In the genomic region with DNA sequence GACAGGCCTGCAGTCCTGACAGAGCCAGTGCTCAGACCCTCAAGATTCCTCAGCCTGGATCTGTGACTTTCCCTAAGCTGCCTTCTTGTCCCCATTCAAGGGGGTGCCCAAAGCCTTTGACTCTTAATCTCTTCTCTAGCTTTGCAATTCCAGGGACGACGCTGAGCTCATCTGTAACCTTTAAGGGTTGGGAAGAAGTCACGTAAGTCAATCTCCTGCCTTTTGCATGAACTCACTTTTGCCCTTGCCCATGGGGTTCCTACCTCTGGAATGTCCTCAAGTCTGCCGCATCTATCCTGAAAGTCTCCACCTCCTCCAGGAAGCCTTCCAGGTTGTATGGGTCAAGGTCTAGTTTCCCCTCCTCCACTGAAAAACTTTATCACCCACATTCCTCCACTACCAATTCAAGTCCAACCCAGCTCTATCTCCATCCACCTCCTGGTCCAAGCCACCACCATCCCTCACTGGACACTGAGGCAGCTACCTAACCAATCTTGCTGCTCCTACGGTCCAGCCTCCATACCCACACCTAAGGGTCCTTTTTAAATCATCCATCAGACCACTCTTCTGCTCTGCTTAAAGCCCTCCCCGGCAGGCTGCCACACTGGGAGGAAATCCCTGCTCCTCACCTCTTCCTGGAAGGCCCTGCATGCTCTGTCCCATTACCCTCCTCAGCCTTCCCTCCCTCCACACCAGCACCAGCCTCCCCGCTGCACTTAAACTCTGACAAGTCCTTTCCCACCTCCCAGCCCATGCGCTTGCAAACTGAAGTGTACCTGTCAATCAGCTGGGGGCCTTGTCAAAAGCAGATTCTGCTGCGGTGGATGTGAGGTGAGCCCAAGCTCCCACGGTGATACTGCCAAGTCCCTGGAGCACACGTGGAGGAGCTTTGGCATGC, we compare ENCODE assay signal across 9 cellular contexts. TPM values are rescaled to one million over a fixed set of nuclear protein-coding genes. Genes with fewer than 3 reads are reported as not detected.
DNase-seq lines count a peak whose midpoint lies in the region; ATAC-seq and TF ChIP-seq lines count a peak whose summit lies in the region.
"Had no signal": no experiment of that assay in that cellular context is flagged by ENCODE, and none has a peak within 500 bp of the region (broad histone marks: within the 10 kb centered on the region; RNA-seq: fewer than 3 reads in every experiment).

No MANE protein-coding gene starts in this region.

- no peak overlapping the region for H3K14ac ChIP-seq in mesenchymal stem cell (ENCODE audit: low read length in 2 of 2)

- no peak overlapping the region for H4K8ac ChIP-seq in mesenchymal stem cell (ENCODE audit: low read length)

- no peak for TF ChIP-seq CTCF in HEK293 (tag by site-specific recombination; IDR thresholded peaks at IDR 0.05)

- no peaks in the 10 kb centered on the region for H3K27me3 Mint-ChIP-seq in activated T-helper 17 cell treated with anti-CD3 and anti-CD28 coated beads, Interleukin-2, amount 50 U/mL, for 72 hours
- H3K27me3 Mint-ChIP-seq: activated CD4-positive, alpha-beta T cell treated with anti-CD3 and anti-CD28 coated beads, Interleukin-2, amount 10 ng/mL, durations not matched to agents 24 days and 14 days had no signal

- H3K4me2 ChIP-seq in mesenchymal stem cell (ENCODE audit: low read length, poor library complexity, severe bottlenecking), result no peak overlapping the region

- no peak overlapping the region for H4K91ac ChIP-seq in mesenchymal stem cell (ENCODE audit: low read length)

- H3K4me3 Mint-ChIP-seq in activated T-helper 17 cell treated with anti-CD3 and anti-CD28 coated beads, Interleukin-2, amount 50 U/mL, for 72 hours, result no peak overlapping the region
- no peak overlapping the region for H3K4me3 Mint-ChIP-seq in stimulated activated effector memory CD8-positive, alpha-beta T cell treated with anti-CD3 and anti-CD28 coated beads, Interleukin-12 subunit alpha, Interleukin-12 subunit beta, amount 100 ng/mL, for 72 hours
- H3K4me3 Mint-ChIP-seq: activated CD4-positive, alpha-beta T cell treated with anti-CD3 and anti-CD28 coated beads, Interleukin-2, amount 10 ng/mL, durations not matched to agents 24 days and 14 days had no signal

- no peak for ATAC-seq in activated T-helper 17 cell treated with anti-CD3 and anti-CD28 coated beads, Interleukin-2, amount 50 U/mL, for 72 hours (replicated peaks)
- no peak for ATAC-seq in stimulated activated effector memory CD8-positive, alpha-beta T cell treated with anti-CD3 and anti-CD28 coated beads, Interleukin-12 subunit alpha, Interleukin-12 subunit beta, amount 100 ng/mL, for 72 hours
- ATAC-seq in Right ventricle myocardium superior (ENCODE audit: poor library complexity), result no peak

- POLR2A ChIA-PET in HEK293 (lab: Yijun Ruan, JAX), result no interaction called here

- in situ Hi-C loops in G401 (cut with HindIII; ENCODE audit: low sequenced_read_pairs), result no loop called here

- no peak overlapping the region for H3K4ac ChIP-seq in mesenchymal stem cell (ENCODE audit: low read depth in 1 of 2, low read length in 2 of 2)

- no peak overlapping the region for H2BK5ac ChIP-seq in mesenchymal stem cell (ENCODE audit: low read depth, low read length, poor library complexity, severe bottlenecking)

- H2AK5ac ChIP-seq in mesenchymal stem cell (ENCODE audit: low read length, severe bottlenecking), result no peak overlapping the region

- DNase-seq in erythroblast (lab: John Stamatoyannopoulos, UW) (peak; percentile 30 to 31), mesenchymal stem cell (no peak), G401 (ENCODE audit: low spot score) (no peak), Right ventricle myocardium superior (no peak)
- DNase-seq in stimulated activated effector memory CD8-positive, alpha-beta T cell treated with anti-CD3 and anti-CD28 coated beads, Interleukin-12 subunit alpha, Interleukin-12 subunit beta, amount 100 ng/mL, for 72 hours (ENCODE audit: low spot score in 2 of 2), result no peak
- DNase-seq: activated CD4-positive, alpha-beta T cell treated with anti-CD3 and anti-CD28 coated beads, Interleukin-2, amount 10 ng/mL, durations not matched to agents 24 days and 14 days; NCI-H2029 treated with DMSO at 0.1 percent for 48 hours had no signal

- CTCF ChIA-PET in HEK293 (lab: Yijun Ruan, JAX), result no interaction called here

- no peaks in the 10 kb centered on the region for H3K4me1 ChIP-seq in HEK293 (ENCODE audit: control insufficient read depth, insufficient read depth, low read length)
- H3K4me1 ChIP-seq in mesenchymal stem cell (ENCODE audit: control insufficient read depth, insufficient read depth, low read depth, low read length), result peaks cover 19% of the 10 kb centered on the region

- H3K4me1 Mint-ChIP-seq in activated T-helper 17 cell treated with anti-CD3 and anti-CD28 coated beads, Interleukin-2, amount 50 U/mL, for 72 hours, result peaks cover 54% of the 10 kb centered on the region
- H3K4me1 Mint-ChIP-seq in stimulated activated effector memory CD8-positive, alpha-beta T cell treated with anti-CD3 and anti-CD28 coated beads, Interleukin-12 subunit alpha, Interleukin-12 subunit beta, amount 100 ng/mL, for 72 hours, result peaks cover 80% of the 10 kb centered on the region

- H3K23ac ChIP-seq in mesenchymal stem cell (ENCODE audit: low read length in 2 of 2), result no peak overlapping the region

- TF ChIP-seq POLR2A in erythroblast (IDR thresholded peaks at IDR 0.05; ENCODE audit: low read length), result no peak

- H3K27ac Mint-ChIP-seq in activated T-helper 17 cell treated with anti-CD3 and anti-CD28 coated beads, Interleukin-2, amount 50 U/mL, for 72 hours, result peak overlapping the region; percentile 72
- peak overlapping the region; percentile 69 for H3K27ac Mint-ChIP-seq in stimulated activated effector memory CD8-positive, alpha-beta T cell treated with anti-CD3 and anti-CD28 coated beads, Interleukin-12 subunit alpha, Interleukin-12 subunit beta, amount 100 ng/mL, for 72 hours
- H3K27ac Mint-ChIP-seq: activated CD4-positive, alpha-beta T cell treated with anti-CD3 and anti-CD28 coated beads, Interleukin-2, amount 10 ng/mL, durations not matched to agents 24 days and 14 days had no signal

- H3K9me3 ChIP-seq in HEK293 (ENCODE audit: control insufficient read depth, insufficient read depth, low read depth, low read length) (no peaks in the 10 kb centered on the region), mesenchymal stem cell (ENCODE audit: control insufficient read depth, low read length) (no peaks in the 10 kb centered on the region)

- no peaks in the 10 kb centered on the region for H3K36me3 ChIP-seq in HEK293 (ENCODE audit: control insufficient read depth in 2 of 2, insufficient read depth in 1 of 2, low read length in 2 of 2)
- no peaks in the 10 kb centered on the region for H3K36me3 ChIP-seq in mesenchymal stem cell (ENCODE audit: control insufficient read depth in 1 of 2, insufficient read depth in 2 of 2, low read depth in 1 of 2, low read length in 2 of 2)

- H2BK15ac ChIP-seq in mesenchymal stem cell (ENCODE audit: low read depth, poor library complexity, severe bottlenecking), result no peak overlapping the region

- peaks cover 0 to 31% of the 10 kb centered on the region in 2 experiments for H3K27me3 ChIP-seq in mesenchymal stem cell (ENCODE audit: control insufficient read depth in 1 of 2, insufficient read depth in 1 of 2, low read length in 2 of 2)

- H3K18ac ChIP-seq in mesenchymal stem cell (ENCODE audit: low read depth in 1 of 2, low read length in 2 of 2), result no peak overlapping the region

- H2BK12ac ChIP-seq in mesenchymal stem cell (ENCODE audit: low read length in 2 of 2), result no peak overlapping the region

- H3K4me3 ChIP-seq in HEK293 (ENCODE audit: low read depth, low read length) (no peak overlapping the region), mesenchymal stem cell (ENCODE audit: insufficient read depth in 1 of 2, low read depth in 1 of 2, low read length in 2 of 2) (no peak overlapping the region)

- intact Hi-C loops in Right ventricle myocardium superior (cut with DNase I), result no loop called here

- peaks cover 14% of the 10 kb centered on the region for H3K36me3 Mint-ChIP-seq in activated T-helper 17 cell treated with anti-CD3 and anti-CD28 coated beads, Interleukin-2, amount 50 U/mL, for 72 hours (ENCODE audit: low read depth)
- no peaks in the 10 kb centered on the region for H3K36me3 Mint-ChIP-seq in stimulated activated effector memory CD8-positive, alpha-beta T cell treated with anti-CD3 and anti-CD28 coated beads, Interleukin-12 subunit alpha, Interleukin-12 subunit beta, amount 100 ng/mL, for 72 hours

- 86% methylated on average over 11 of the region's 11 CpGs for WGBS in mesenchymal stem cell

- H3K9ac ChIP-seq in mesenchymal stem cell (ENCODE audit: low read length), result no peak overlapping the region

- H2BK120ac ChIP-seq in mesenchymal stem cell (ENCODE audit: low read depth, low read length), result no peak overlapping the region

- peaks cover 29% of the 10 kb centered on the region for H3K79me1 ChIP-seq in mesenchymal stem cell (replicated peaks; ENCODE audit: low read length, poor library complexity, severe bottlenecking)

- H2AFZ ChIP-seq in mesenchymal stem cell (ENCODE audit: low read depth, low read length), result no peak overlapping the region

- no peak overlapping the region for H3K27ac ChIP-seq in HEK293 (ENCODE audit: extremely low read depth, low read depth, low read length)
- H3K27ac ChIP-seq in mesenchymal stem cell (ENCODE audit: low read length, poor library complexity, severe bottlenecking), result no peak overlapping the region

- H3K9me3 Mint-ChIP-seq in activated T-helper 17 cell treated with anti-CD3 and anti-CD28 coated beads, Interleukin-2, amount 50 U/mL, for 72 hours, result no peaks in the 10 kb centered on the region
- H3K9me3 Mint-ChIP-seq in stimulated activated effector memory CD8-positive, alpha-beta T cell treated with anti-CD3 and anti-CD28 coated beads, Interleukin-12 subunit alpha, Interleukin-12 subunit beta, amount 100 ng/mL, for 72 hours, result no peaks in the 10 kb centered on the region
- H3K9me3 Mint-ChIP-seq: activated CD4-positive, alpha-beta T cell treated with anti-CD3 and anti-CD28 coated beads, Interleukin-2, amount 10 ng/mL, durations not matched to agents 24 days and 14 days had no signal

TF ChIP-seq in HEK293, 187 proteins besides CTCF, POLR2A, EP300 and RAD21:
- TF ChIP-seq ZNF664 (tag by site-specific recombination; IDR thresholded peaks at IDR 0.05) (0 out of 2 replicates have a peak, but pooled peaks have one; percentile 30), ZNF837 (tag by site-specific recombination; IDR thresholded peaks at IDR 0.05) (no peak)

RNA-seq across cellular contexts. Expression of a gene that starts 29.7 kb away (rescaled TPM):
- 100 to 1,000 TPM in 1 of 2 donors, 10 to 100 TPM in 1; 96.1 to 111 TPM for total RNA-seq in activated T-helper 17 cell treated with anti-CD3 and anti-CD28 coated beads, Interleukin-2, amount 50 U/mL, for 72 hours
- polyA plus RNA-seq in mesenchymal stem cell (2013, experiment 1 of 2), result 0.77 TPM
- polyA plus RNA-seq in mesenchymal stem cell (2013, experiment 2 of 2), result 0.84 TPM
- total RNA-seq in G401 (2014; rRNA removed; shearing (Covaris generic)), result 6.1 and 8.9 TPM in 2 replicates
- 10.3 TPM for total RNA-seq in Right ventricle myocardium superior

Comparison
In these comparisons a context has a peak if more than half of its experiments do, and no peak if none do; other contexts are left out.
1. DNase-seq: peak in erythroblast (2 of 2); none in stimulated activated effector memory CD8-positive, alpha-beta T cell treated with anti-CD3 and anti-CD28 coated beads, Interleukin-12 subunit alpha, Interleukin-12 subunit beta, amount 100 ng/mL, for 72 hours (0 of 2), mesenchymal stem cell (single experiment), G401 (single experiment) and Right ventricle myocardium superior (single experiment).